Comparison of ENCODE assay signal across 20 cellular contexts in genomic region chr18:2974731-2975130, GRCh38. TPM values are rescaled to one million over a fixed set of nuclear protein-coding genes. Genes with fewer than 3 reads are reported as not detected.
DNase-seq lines count a peak whose midpoint lies in the region; ATAC-seq lines count a peak whose summit lies in the region.
"Had no signal": no experiment of that assay in that cellular context is flagged by ENCODE, and none has a peak within 500 bp of the region (broad histone marks: within the 10 kb centered on the region; RNA-seq: fewer than 3 reads in every experiment).

No MANE protein-coding gene starts in this region.

- H3K4me3 Mint-ChIP-seq in stimulated activated naive CD8-positive, alpha-beta T cell treated with anti-CD3 and anti-CD28 coated beads, Interleukin-15, Interleukin-2, amounts not matched to agents 100 ng/mL and 50 ng/mL, for 24 hours = no peak overlapping the region
- no peak overlapping the region for H3K4me3 Mint-ChIP-seq in activated CD8-positive, alpha-beta T cell treated with anti-CD3 and anti-CD28 coated beads, Interleukin-2, amount 10 ng/mL, durations not matched to agents 7 days and 5 days
- H3K4me3 Mint-ChIP-seq in naive thymus-derived CD4-positive, alpha-beta T cell = peak overlapping the region in 5 of 10 donors; percentile 25 to 44 (median 33)
- H3K4me3 Mint-ChIP-seq: H9 had no signal

- peak overlapping the region; percentile 27 for H3K27ac ChIP-seq in naive thymus-derived CD4-positive, alpha-beta T cell (ENCODE audit: low read depth, low read length)
- H3K27ac ChIP-seq: KMS-11, PC-9, tibial artery, VCaP had no signal

- ATAC-seq in stimulated activated naive CD8-positive, alpha-beta T cell treated with anti-CD3 and anti-CD28 coated beads, Interleukin-15, Interleukin-2, amounts not matched to agents 100 U/mL and 50 U/mL, for 24 hours = no peak
- no peak for ATAC-seq in activated CD8-positive, alpha-beta T cell treated with anti-CD3 and anti-CD28 coated beads, Interleukin-2, amount 10 ng/mL, durations not matched to agents 7 days and 5 days
- ATAC-seq in naive thymus-derived CD4-positive, alpha-beta T cell = no peak
- ATAC-seq: left cardiac atrium had no signal

- peak overlapping the region; percentile 67 for H3K27ac Mint-ChIP-seq in stimulated activated naive CD8-positive, alpha-beta T cell treated with anti-CD3 and anti-CD28 coated beads, Interleukin-15, Interleukin-2, amounts not matched to agents 100 ng/mL and 50 ng/mL, for 24 hours
- peak overlapping the region; percentile 31 for H3K27ac Mint-ChIP-seq in activated CD8-positive, alpha-beta T cell treated with anti-CD3 and anti-CD28 coated beads, Interleukin-2, amount 10 ng/mL, durations not matched to agents 7 days and 5 days
- H3K27ac Mint-ChIP-seq in naive thymus-derived CD4-positive, alpha-beta T cell = peak overlapping the region in 8 of 9 donors; percentile 47 to 99 (median 60)
- H3K27ac Mint-ChIP-seq: progenitor cell of endocrine pancreas had no signal

- peaks cover 13% of the 10 kb centered on the region for H3K36me3 Mint-ChIP-seq in stimulated activated naive CD8-positive, alpha-beta T cell treated with anti-CD3 and anti-CD28 coated beads, Interleukin-15, Interleukin-2, amounts not matched to agents 100 ng/mL and 50 ng/mL, for 24 hours (ENCODE audit: low read depth)
- H3K36me3 Mint-ChIP-seq in activated CD8-positive, alpha-beta T cell treated with anti-CD3 and anti-CD28 coated beads, Interleukin-2, amount 10 ng/mL, durations not matched to agents 7 days and 5 days (ENCODE audit: low read depth) = peaks cover 71% of the 10 kb centered on the region
- H3K36me3 Mint-ChIP-seq in naive thymus-derived CD4-positive, alpha-beta T cell = peaks cover 0 to 51% (median 20%) of the 10 kb centered on the region in 5 donors

- H3K4me1 Mint-ChIP-seq in stimulated activated naive CD8-positive, alpha-beta T cell treated with anti-CD3 and anti-CD28 coated beads, Interleukin-15, Interleukin-2, amounts not matched to agents 100 ng/mL and 50 ng/mL, for 24 hours (ENCODE audit: low read depth) = peaks cover 98% of the 10 kb centered on the region
- H3K4me1 Mint-ChIP-seq in activated CD8-positive, alpha-beta T cell treated with anti-CD3 and anti-CD28 coated beads, Interleukin-2, amount 10 ng/mL, durations not matched to agents 7 days and 5 days (ENCODE audit: low read depth) = peaks cover 91% of the 10 kb centered on the region
- peaks cover 67 to 98% (median 94%) of the 10 kb centered on the region in 7 donors for H3K4me1 Mint-ChIP-seq in naive thymus-derived CD4-positive, alpha-beta T cell

- CTCF ChIA-PET in activated CD8-positive, alpha-beta T cell treated with anti-CD3 and anti-CD28 coated beads, Interleukin-2, amount 10 ng/mL, durations not matched to agents 7 days and 5 days (lab: Charles Lee) = interaction anchor here (7.4 to 8.2 kb wide), 2 partner anchors 11 to 14 kb away, joined by 84 to 92 read pairs; no protein-coding TSS in a partner anchor
- CTCF ChIA-PET in naive thymus-derived CD4-positive, alpha-beta T cell (lab: Charles Lee) = interaction anchor here (4.7 kb wide), 1 partner anchor 13 kb away, joined by 27 read pairs; no protein-coding TSS in a partner anchor

- H3K36me3 ChIP-seq in naive thymus-derived CD4-positive, alpha-beta T cell (ENCODE audit: control insufficient read depth in 2 of 3, insufficient read depth in 3 of 3, low read length in 3 of 3) = no peaks in the 10 kb centered on the region
- H3K36me3 ChIP-seq: tibial artery had no signal

- DNase-seq in stimulated activated naive CD8-positive, alpha-beta T cell treated with anti-CD3 and anti-CD28 coated beads, Interleukin-15, Interleukin-2, amounts not matched to agents 100 U/mL and 50 U/mL, for 24 hours = no peak
- no peak for DNase-seq in activated CD8-positive, alpha-beta T cell treated with anti-CD3 and anti-CD28 coated beads, Interleukin-2, amount 10 ng/mL, durations not matched to agents 7 days and 5 days
- DNase-seq in naive thymus-derived CD4-positive, alpha-beta T cell = no peak
- no peak for DNase-seq in GOT3 (lab: John Stamatoyannopoulos, UW)
- no peak for DNase-seq in NCI-H1105 treated with DMSO at 0.1 percent for 48 hours (lab: John Stamatoyannopoulos, UW)
- no peak for DNase-seq in UCSD-AML1 (lab: John Stamatoyannopoulos, UW; ENCODE audit: unreplicated experiment)
- DNase-seq: activated effector memory CD4-positive, alpha-beta T cell treated with anti-CD3 and anti-CD28 coated beads, Interleukin-2, amount 50 U/mL, for 16 hours; Caco-2; H9; left cardiac atrium; NCI-H187 treated with DMSO at 0.1 percent for 48 hours; NCI-H2227 treated with DMSO at 0.1 percent for 48 hours; PC-9; SIG-M5; stimulated activated naive CD4-positive, alpha-beta T cell; tibial artery had no signal

- peaks cover 73 to 74% of the 10 kb centered on the region in 2 donors for H3K4me1 ChIP-seq in naive thymus-derived CD4-positive, alpha-beta T cell (ENCODE audit: control insufficient read depth in 2 of 2, insufficient read depth in 2 of 2, low read length in 2 of 2)

- no peaks in the 10 kb centered on the region for H3K9me3 Mint-ChIP-seq in stimulated activated naive CD8-positive, alpha-beta T cell treated with anti-CD3 and anti-CD28 coated beads, Interleukin-15, Interleukin-2, amounts not matched to agents 100 ng/mL and 50 ng/mL, for 24 hours
- H3K9me3 Mint-ChIP-seq in activated CD8-positive, alpha-beta T cell treated with anti-CD3 and anti-CD28 coated beads, Interleukin-2, amount 10 ng/mL, durations not matched to agents 7 days and 5 days (ENCODE audit: insufficient read depth) = no peaks in the 10 kb centered on the region
- no peaks in the 10 kb centered on the region for H3K9me3 Mint-ChIP-seq in naive thymus-derived CD4-positive, alpha-beta T cell
- H3K9me3 Mint-ChIP-seq: H9 had no signal

- no peaks in the 10 kb centered on the region for H3K27me3 Mint-ChIP-seq in stimulated activated naive CD8-positive, alpha-beta T cell treated with anti-CD3 and anti-CD28 coated beads, Interleukin-15, Interleukin-2, amounts not matched to agents 100 ng/mL and 50 ng/mL, for 24 hours
- H3K27me3 Mint-ChIP-seq in activated CD8-positive, alpha-beta T cell treated with anti-CD3 and anti-CD28 coated beads, Interleukin-2, amount 10 ng/mL, durations not matched to agents 7 days and 5 days (ENCODE audit: low read depth) = no peaks in the 10 kb centered on the region
- no peaks in the 10 kb centered on the region for H3K27me3 Mint-ChIP-seq in naive thymus-derived CD4-positive, alpha-beta T cell
- H3K27me3 Mint-ChIP-seq: progenitor cell of endocrine pancreas had no signal

- H3K27me3 ChIP-seq in naive thymus-derived CD4-positive, alpha-beta T cell (ENCODE audit: control insufficient read depth in 2 of 2, insufficient read depth in 2 of 2, low read length in 2 of 2) = no peaks in the 10 kb centered on the region
- H3K27me3 ChIP-seq: tibial artery had no signal

- intact Hi-C loops in naive thymus-derived CD4-positive, alpha-beta T cell (cut with micrococcal nuclease) = loop anchor here in 1 of 2 donors (5.0 kb wide), 1 partner anchor 337 kb away; no protein-coding TSS in a partner anchor

- H3K4me3 ChIP-seq in naive thymus-derived CD4-positive, alpha-beta T cell (ENCODE audit: low read length) = no peak overlapping the region
- H3K4me3 ChIP-seq: PC-9, tibial artery had no signal

- POLR2A ChIA-PET in activated CD8-positive, alpha-beta T cell treated with anti-CD3 and anti-CD28 coated beads, Interleukin-2, amount 10 ng/mL, durations not matched to agents 7 days and 5 days (lab: Charles Lee) = no interaction called here
- POLR2A ChIA-PET in naive thymus-derived CD4-positive, alpha-beta T cell (lab: Charles Lee) = interaction anchor here (1.3 to 14.4 kb wide), 4 partner anchors 12 to 26 kb away, joined by 3 to 335 read pairs (median 38); no protein-coding TSS in a partner anchor

- no peaks in the 10 kb centered on the region for H3K9me3 ChIP-seq in naive thymus-derived CD4-positive, alpha-beta T cell (ENCODE audit: control insufficient read depth in 2 of 3, low read length in 3 of 3)
- H3K9me3 ChIP-seq: Caco-2, tibial artery had no signal

RNA-seq across cellular contexts. Expression of gene LPIN2, which starts 38.2 kb away (rescaled TPM):
- 10 to 100 TPM; 77.5 TPM for total RNA-seq in activated CD8-positive, alpha-beta T cell treated with anti-CD3 and anti-CD28 coated beads, Interleukin-2, amount 10 ng/mL, durations not matched to agents 7 days and 5 days
- total RNA-seq in naive thymus-derived CD4-positive, alpha-beta T cell = 100 to 1,000 TPM in 1 of 5 experiments, 10 to 100 TPM in 4; 58.8 to 133 (median 73.6) TPM
- 10 to 100 TPM; 63.7 to 73.1 TPM for polyA plus RNA-seq in naive thymus-derived CD4-positive, alpha-beta T cell
